ENCODE assay signal across 29 cellular contexts in the genomic region with DNA sequence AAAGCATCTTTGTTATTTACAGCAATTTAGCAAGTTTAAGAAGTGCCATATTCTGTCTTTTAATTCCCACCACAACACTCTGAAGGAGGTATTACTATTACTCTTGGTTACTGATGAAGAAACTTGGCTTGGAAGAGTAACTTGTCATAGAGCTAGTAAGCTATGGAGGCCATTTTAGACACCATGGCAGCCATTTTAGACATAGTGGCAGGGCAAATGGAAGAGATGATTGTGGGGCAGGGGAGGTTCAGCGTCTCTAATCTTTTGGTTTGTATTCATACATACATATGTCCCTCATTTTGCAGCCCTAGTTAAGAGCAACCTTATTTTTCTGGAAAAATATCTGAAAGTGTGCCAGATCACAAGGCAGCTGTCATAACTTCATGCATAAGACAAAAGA.
"Had no signal": no experiment of that assay in that cellular context is flagged by ENCODE, and none has a peak within 500 bp of the region (broad histone marks: within the 10 kb centered on the region; RNA-seq: fewer than 3 reads in every experiment).

No MANE protein-coding gene starts in this region.

- H3K4me1 Mint-ChIP-seq: mesothelial cell of epicardium; naive B cell; natural killer cell; nephron progenitor cell; neural progenitor cell; stimulated activated effector memory CD8-positive, alpha-beta T cell treated with anti-CD3 and anti-CD28 coated beads, Interleukin-12 subunit alpha, Interleukin-12 subunit beta, amount 100 ng/mL, for 72 hours had no signal

- H3K9me3 ChIP-seq: pancreas, prostate gland, suprapubic skin, thoracic aorta, tibial artery, upper lobe of right lung had no signal

- H3K4me1 ChIP-seq: left ventricle myocardium inferior, neural progenitor cell, pancreas, prostate gland, sigmoid colon, spleen, suprapubic skin, tibial artery, upper lobe of right lung had no signal

- H3K9me3 Mint-ChIP-seq: natural killer cell; stimulated activated effector memory CD8-positive, alpha-beta T cell treated with anti-CD3 and anti-CD28 coated beads, Interleukin-12 subunit alpha, Interleukin-12 subunit beta, amount 100 ng/mL, for 72 hours had no signal

- ATAC-seq: natural killer cell; pancreas; right cardiac atrium; stimulated activated effector memory CD8-positive, alpha-beta T cell treated with anti-CD3 and anti-CD28 coated beads, Interleukin-12 subunit alpha, Interleukin-12 subunit beta, amount 100 ng/mL, for 72 hours; upper lobe of right lung had no signal

- H3K79me2 ChIP-seq: hepatocyte had no signal

- H3K9ac ChIP-seq: neural progenitor cell had no signal

- H3K36me3 ChIP-seq: left ventricle myocardium inferior, neural progenitor cell, pancreas, prostate gland, sigmoid colon, spleen, suprapubic skin, thoracic aorta, tibial artery, upper lobe of right lung had no signal

- DNase-seq: islet precursor cell; left ventricle myocardium inferior; mesendoderm; naive B cell; natural killer cell; nephron progenitor cell; nucleus accumbens; pancreas; posterior cingulate gyrus; retina; right cardiac atrium; sigmoid colon; small intestine; spleen; stimulated activated CD4-positive, alpha-beta T cell treated with anti-CD3 and anti-CD28 coated beads, Interleukin-4, amount 100 ng/mL, for 24 hours; stimulated activated naive CD4-positive, alpha-beta T cell; tibial artery; trophoblast cell; upper lobe of right lung had no signal

- H2AFZ ChIP-seq: hepatocyte, neural progenitor cell had no signal

- H3K27ac ChIP-seq: hepatocyte, left ventricle myocardium inferior, neural progenitor cell, pancreas, prostate gland, sigmoid colon, spleen, suprapubic skin, thoracic aorta, tibial artery, upper lobe of right lung had no signal

- H3K4me2 ChIP-seq: hepatocyte, neural progenitor cell had no signal

- H3K27ac Mint-ChIP-seq: mesothelial cell of epicardium; naive B cell; natural killer cell; nephron progenitor cell; neural progenitor cell; stimulated activated effector memory CD8-positive, alpha-beta T cell treated with anti-CD3 and anti-CD28 coated beads, Interleukin-12 subunit alpha, Interleukin-12 subunit beta, amount 100 ng/mL, for 72 hours; stimulated activated naive CD8-positive, alpha-beta T cell treated with anti-CD3 and anti-CD28 coated beads, Interleukin-15, Interleukin-2, amounts not matched to agents 100 ng/mL and 50 ng/mL, for 24 hours had no signal

- H3K36me3 Mint-ChIP-seq: mesothelial cell of epicardium; naive B cell; natural killer cell; neural progenitor cell; stimulated activated effector memory CD8-positive, alpha-beta T cell treated with anti-CD3 and anti-CD28 coated beads, Interleukin-12 subunit alpha, Interleukin-12 subunit beta, amount 100 ng/mL, for 72 hours had no signal

- H3K4me3 Mint-ChIP-seq: mesothelial cell of epicardium; naive B cell; natural killer cell; nephron progenitor cell; neural progenitor cell; stimulated activated effector memory CD8-positive, alpha-beta T cell treated with anti-CD3 and anti-CD28 coated beads, Interleukin-12 subunit alpha, Interleukin-12 subunit beta, amount 100 ng/mL, for 72 hours; stimulated activated naive CD8-positive, alpha-beta T cell treated with anti-CD3 and anti-CD28 coated beads, Interleukin-15, Interleukin-2, amounts not matched to agents 100 ng/mL and 50 ng/mL, for 24 hours had no signal

- H3K27me3 ChIP-seq: neural progenitor cell, pancreas had no signal

- FAIRE-seq: pancreas, small intestine, urothelium cell line had no signal

- H3K4me3 ChIP-seq: hepatocyte, left ventricle myocardium inferior, lung, neural progenitor cell, pancreas, prostate gland, sigmoid colon, spleen, suprapubic skin, thoracic aorta, tibial artery, upper lobe of right lung had no signal
